Comparison of ENCODE assay signal across 9 cellular contexts in the genomic region with DNA sequence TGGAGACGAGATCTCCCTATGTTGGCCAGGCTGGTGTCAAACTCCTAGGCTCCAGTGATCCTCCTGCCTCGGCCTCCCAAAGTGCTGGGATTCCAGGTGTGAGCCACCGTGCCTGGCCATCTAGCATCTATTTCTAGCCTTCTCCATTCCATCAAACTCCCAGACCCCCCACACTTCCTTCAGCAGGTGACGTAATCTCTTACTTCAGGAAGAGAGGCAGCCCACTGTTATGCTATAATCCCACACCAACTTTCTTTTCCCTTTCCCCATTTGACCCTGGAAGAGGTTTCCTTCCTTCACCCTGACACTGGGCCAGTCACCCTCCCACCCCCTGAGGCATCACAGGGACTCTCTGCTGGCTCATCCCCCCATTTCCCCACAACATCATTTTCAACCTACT. TPM values are rescaled to one million over a fixed set of nuclear protein-coding genes. Genes with fewer than 3 reads are reported as not detected.
"Had no signal": no experiment of that assay in that cellular context is flagged by ENCODE, and none has a peak within 500 bp of the region (broad histone marks: within the 10 kb centered on the region; RNA-seq: fewer than 3 reads in every experiment).

No MANE protein-coding gene starts in this region.

- H3K4me3 ChIP-seq: GM23248 had no signal

- DNase-seq: GM23248, GOT3, H9, HCEC 1CT, HFFc6, KG1 had no signal

- H3K27ac ChIP-seq: GM23248 had no signal

- H3K9ac ChIP-seq: GM23248 had no signal

- H2AFZ ChIP-seq: GM23248 had no signal

- FAIRE-seq: H54, HTR-8/SVneo had no signal

RNA-seq across cellular contexts. Expression of a gene that starts 7.6 kb away (rescaled TPM):
- total RNA-seq: GM23248, HT-29 had no signal
- polyA plus RNA-seq: GM23248 had no signal
